In genomic region chr19:50519006-50519575, GRCh38 we compare ENCODE assay signal across 31 cellular contexts. TPM values are rescaled to one million over a fixed set of nuclear protein-coding genes. Genes with fewer than 3 reads are reported as not detected.
"Had no signal": no experiment of that assay in that cellular context is flagged by ENCODE, and none has a peak within 500 bp of the region (broad histone marks: within the 10 kb centered on the region; RNA-seq: fewer than 3 reads in every experiment).

No MANE protein-coding gene starts in this region.

- H3K27me3 ChIP-seq: colonic mucosa, right atrium auricular region, testis, tibial artery had no signal

- H3K27ac ChIP-seq: colonic mucosa, esophagus squamous epithelium, left ventricle myocardium inferior, prostate gland, right atrium auricular region, testis, tibial artery had no signal

- H3K9me3 Mint-ChIP-seq: memory B cell; naive B cell; natural killer cell treated with Interleukin-12 subunit alpha and Interleukin-12 subunit beta and Interleukin-15 and Interleukin-18, amount 100 ng/mL, for 72 hours; neural crest cell; stimulated activated memory B cell treated with anti-CD40 and anti-IgM and Interleukin-4, amounts not matched to agents 10 μg/mL and 1 μg/mL and 100 μg/mL, for 72 hours; type B pancreatic cell had no signal

- H3K27ac Mint-ChIP-seq: memory B cell; natural killer cell treated with Interleukin-12 subunit alpha and Interleukin-12 subunit beta and Interleukin-15 and Interleukin-18, amount 100 ng/mL, for 72 hours; stimulated activated memory B cell treated with anti-CD40 and anti-IgM and Interleukin-4, amounts not matched to agents 10 μg/mL and 1 μg/mL and 100 μg/mL, for 72 hours; type B pancreatic cell had no signal

- H3K27me3 Mint-ChIP-seq: natural killer cell treated with Interleukin-12 subunit alpha and Interleukin-12 subunit beta and Interleukin-15 and Interleukin-18, amount 100 ng/mL, for 72 hours; type B pancreatic cell had no signal

- H3K4me3 Mint-ChIP-seq: memory B cell; natural killer cell treated with Interleukin-12 subunit alpha and Interleukin-12 subunit beta and Interleukin-15 and Interleukin-18, amount 100 ng/mL, for 72 hours; neural crest cell; stimulated activated memory B cell treated with anti-CD40 and anti-IgM and Interleukin-4, amounts not matched to agents 10 μg/mL and 1 μg/mL and 100 μg/mL, for 72 hours; type B pancreatic cell had no signal

- H3K4me1 ChIP-seq: colonic mucosa, esophagus squamous epithelium, left ventricle myocardium inferior, prostate gland, right atrium auricular region, testis had no signal

- H3K4me2 ChIP-seq: smooth muscle cell had no signal

- H3K36me3 Mint-ChIP-seq: memory B cell; naive B cell; natural killer cell treated with Interleukin-12 subunit alpha and Interleukin-12 subunit beta and Interleukin-15 and Interleukin-18, amount 100 ng/mL, for 72 hours; stimulated activated memory B cell treated with anti-CD40 and anti-IgM and Interleukin-4, amounts not matched to agents 10 μg/mL and 1 μg/mL and 100 μg/mL, for 72 hours; type B pancreatic cell had no signal

- H3K4me1 Mint-ChIP-seq: stimulated activated memory B cell treated with anti-CD40 and anti-IgM and Interleukin-4, amounts not matched to agents 10 μg/mL and 1 μg/mL and 100 μg/mL, for 72 hours had no signal

- H3K4me3 ChIP-seq: colonic mucosa, esophagus squamous epithelium, left ventricle myocardium inferior, lung, prostate gland, right atrium auricular region, smooth muscle cell, tibial artery had no signal

- DNase-seq: central memory CD4-positive, alpha-beta T cell; colonic mucosa; dermis blood vessel endothelial cell; effector memory CD4-positive, alpha-beta T cell; erythroblast; esophagus squamous epithelium; foreskin melanocyte; head of caudate nucleus; left cardiac atrium; left ventricle myocardium inferior; naive B cell; stimulated activated CD4-positive, alpha-beta T cell treated with anti-CD3 and anti-CD28 coated beads, Interleukin-4, amount 100 ng/mL, for 4 hours; stimulated activated naive CD8-positive, alpha-beta T cell treated with anti-CD3 and anti-CD28 coated beads, Interleukin-15, Interleukin-2, amounts not matched to agents 100 U/mL and 50 U/mL, for 24 hours; substantia nigra; tibial artery had no signal

- H3K9me3 ChIP-seq: colonic mucosa, esophagus squamous epithelium, left ventricle myocardium inferior, prostate gland, right atrium auricular region, testis, tibial artery had no signal

- FAIRE-seq: endometrium had no signal

- ATAC-seq: left cardiac atrium; natural killer cell treated with Interleukin-12 subunit alpha and Interleukin-12 subunit beta and Interleukin-15 and Interleukin-18, amount 100 ng/mL, for 72 hours; sciatic nerve; stimulated activated memory B cell treated with anti-CD40 and anti-IgM and Interleukin-4, amounts not matched to agents 10 μg/mL and 1 μg/mL and 100 μg/mL, for 72 hours; stimulated activated naive CD8-positive, alpha-beta T cell treated with anti-CD3 and anti-CD28 coated beads, Interleukin-15, Interleukin-2, amounts not matched to agents 100 U/mL and 50 U/mL, for 24 hours had no signal

- H3K36me3 ChIP-seq: colonic mucosa, esophagus squamous epithelium, left ventricle myocardium inferior, prostate gland, right atrium auricular region had no signal

RNA-seq across cellular contexts. Expression of gene ASPDH, which starts 5.4 kb away (rescaled TPM):
- total RNA-seq: colonic mucosa; dermis blood vessel endothelial cell; esophagus squamous epithelium; kidney epithelial cell; left cardiac atrium; left ventricle myocardium inferior; lung; mononuclear cell; natural killer cell treated with Interleukin-12 subunit alpha and Interleukin-12 subunit beta and Interleukin-15 and Interleukin-18, amount 100 ng/mL, for 72 hours; osteocyte; prostate gland; right atrium auricular region; sciatic nerve; smooth muscle cell; testis; urinary bladder had no signal
- polyA plus RNA-seq: lung, smooth muscle cell, urinary bladder had no signal

RNA-seq across cellular contexts. Expression of gene GARIN5A, which starts 42.4 kb away (rescaled TPM):
- total RNA-seq: urinary bladder had no signal

RNA-seq across cellular contexts. Expression of gene LRRC4B, which starts 49.1 kb away (rescaled TPM):
- total RNA-seq: mononuclear cell; natural killer cell treated with Interleukin-12 subunit alpha and Interleukin-12 subunit beta and Interleukin-15 and Interleukin-18, amount 100 ng/mL, for 72 hours had no signal
